16 cellular contexts compared by ENCODE assay signal in genomic region chr2:111986116-111986900, GRCh38.
DNase-seq lines count a peak whose midpoint lies in the region; ATAC-seq and TF ChIP-seq lines count a peak whose summit lies in the region.
"Had no signal": no experiment of that assay in that cellular context is flagged by ENCODE, and none has a peak within 500 bp of the region (broad histone marks: within the 10 kb centered on the region; RNA-seq: fewer than 3 reads in every experiment).

No MANE protein-coding gene starts in this region.

- no peaks in the 10 kb centered on the region for H3K9me3 ChIP-seq in adipocyte (ENCODE audit: control insufficient read depth, low read length)
- H3K9me3 ChIP-seq: transverse colon had no signal

- no peaks in the 10 kb centered on the region for H3K4me1 ChIP-seq in adipocyte (ENCODE audit: control insufficient read depth, insufficient read depth, low read length)

- no peaks in the 10 kb centered on the region for H3K36me3 ChIP-seq in adipocyte (ENCODE audit: control insufficient read depth, insufficient read depth, low read length, severe bottlenecking)
- H3K36me3 ChIP-seq: transverse colon had no signal

- ATAC-seq in left colon = peak; percentile 39
- ATAC-seq: activated naive CD8-positive, alpha-beta T cell treated with anti-CD3 and anti-CD28 coated beads, Interleukin-2, amount 50 U/mL, for 24 hours; GM12878 had no signal

- no peak overlapping the region for H3K4me3 ChIP-seq in adipocyte (ENCODE audit: low read length)
- H3K4me3 ChIP-seq: GM12878, transverse colon had no signal

- no peaks in the 10 kb centered on the region for H3K9me3 Mint-ChIP-seq in activated CD4-positive, alpha-beta T cell treated with anti-CD3 and anti-CD28 coated beads, Interleukin-2, amount 10 ng/mL, durations not matched to agents 7 days and 5 days
- H3K9me3 Mint-ChIP-seq: activated naive CD8-positive, alpha-beta T cell treated with anti-CD3 and anti-CD28 coated beads, Interleukin-2, amount 50 U/mL, for 24 hours; CD4-positive, CD25-positive, alpha-beta regulatory T cell had no signal

- H3K27me3 ChIP-seq in adipocyte (replicated peaks; ENCODE audit: control insufficient read depth, insufficient read depth, low read length) = peaks cover 32% of the 10 kb centered on the region
- H3K27me3 ChIP-seq: transverse colon had no signal

- CTCF ChIA-PET in HEK293T (lab: Yijun Ruan, JAX) = no interaction called here
- CTCF ChIA-PET in activated CD4-positive, alpha-beta T cell treated with anti-CD3 and anti-CD28 coated beads, Interleukin-2, amount 10 ng/mL, durations not matched to agents 7 days and 5 days (lab: Charles Lee) = interaction anchor here (0.7 kb wide), 1 partner anchor 674 kb away, joined by 3 read pairs; no protein-coding TSS in a partner anchor

- POLR2A ChIA-PET in HEK293T (lab: Yijun Ruan, JAX) = interaction anchor here (1.6 kb wide), 1 partner anchor 103 kb away, joined by 3 read pairs; no protein-coding TSS in a partner anchor
- POLR2A ChIA-PET in activated CD4-positive, alpha-beta T cell treated with anti-CD3 and anti-CD28 coated beads, Interleukin-2, amount 10 ng/mL, durations not matched to agents 7 days and 5 days (lab: Charles Lee) = interaction anchor here (0.6 kb wide), 1 partner anchor 12 kb away, joined by 3 read pairs; no protein-coding TSS in a partner anchor

- no peaks in the 10 kb centered on the region for H3K36me3 Mint-ChIP-seq in activated CD4-positive, alpha-beta T cell treated with anti-CD3 and anti-CD28 coated beads, Interleukin-2, amount 10 ng/mL, durations not matched to agents 7 days and 5 days (ENCODE audit: low read depth)
- H3K36me3 Mint-ChIP-seq: CD4-positive, CD25-positive, alpha-beta regulatory T cell had no signal

- DNase-seq in A172 (ENCODE audit: low spot score) (peak; percentile 56), HEK293T (ENCODE audit: extremely low spot score) (no peak), adipocyte (ENCODE audit: low read depth) (peak; percentile 42), left colon (no peak), NCI-H774 (lab: John Stamatoyannopoulos, UW) (no peak), HuH-7.5 (ENCODE audit: low spot score) (no peak), substantia nigra (lab: John Stamatoyannopoulos, UW) (no peak)
- no peak for DNase-seq in activated CD4-positive, alpha-beta T cell treated with anti-CD3 and anti-CD28 coated beads, Interleukin-2, amount 10 ng/mL, durations not matched to agents 7 days and 5 days
- DNase-seq: activated naive CD8-positive, alpha-beta T cell treated with anti-CD3 and anti-CD28 coated beads, Interleukin-2, amount 50 U/mL, for 24 hours; activated T-cell treated with anti-CD3 and anti-CD28 coated beads, Interleukin-2, amount 50 U/mL, for 1 hour; CD4-positive, CD25-positive, alpha-beta regulatory T cell; H7; NCI-H1048; occipital lobe; transverse colon had no signal

- H3K27me3 Mint-ChIP-seq in activated CD4-positive, alpha-beta T cell treated with anti-CD3 and anti-CD28 coated beads, Interleukin-2, amount 10 ng/mL, durations not matched to agents 7 days and 5 days = peaks cover 3% of the 10 kb centered on the region
- H3K27me3 Mint-ChIP-seq: activated naive CD8-positive, alpha-beta T cell treated with anti-CD3 and anti-CD28 coated beads, Interleukin-2, amount 50 U/mL, for 24 hours had no signal

- H3K4me3 Mint-ChIP-seq in activated CD4-positive, alpha-beta T cell treated with anti-CD3 and anti-CD28 coated beads, Interleukin-2, amount 10 ng/mL, durations not matched to agents 7 days and 5 days = no peak overlapping the region
- H3K4me3 Mint-ChIP-seq: activated naive CD8-positive, alpha-beta T cell treated with anti-CD3 and anti-CD28 coated beads, Interleukin-2, amount 50 U/mL, for 24 hours; CD4-positive, CD25-positive, alpha-beta regulatory T cell had no signal

- H3K4me1 Mint-ChIP-seq in activated CD4-positive, alpha-beta T cell treated with anti-CD3 and anti-CD28 coated beads, Interleukin-2, amount 10 ng/mL, durations not matched to agents 7 days and 5 days = peaks cover 3% of the 10 kb centered on the region

- intact Hi-C loops in left colon (cut with DNase I, micrococcal nuclease) = no loop called here

- H3K27ac ChIP-seq in substantia nigra (ENCODE audit: low read depth, low read length, poor library complexity, severe bottlenecking) = no peak overlapping the region

- H3K9ac ChIP-seq in adipocyte (ENCODE audit: low read length) = no peak overlapping the region

- H3K27ac Mint-ChIP-seq in activated CD4-positive, alpha-beta T cell treated with anti-CD3 and anti-CD28 coated beads, Interleukin-2, amount 10 ng/mL, durations not matched to agents 7 days and 5 days = no peak overlapping the region
- H3K27ac Mint-ChIP-seq: activated naive CD8-positive, alpha-beta T cell treated with anti-CD3 and anti-CD28 coated beads, Interleukin-2, amount 50 U/mL, for 24 hours; CD4-positive, CD25-positive, alpha-beta regulatory T cell had no signal

TF ChIP-seq in HEK293T, 16 proteins besides CTCF, POLR2A, EP300 and RAD21:
- TF ChIP-seq ELF4 (IDR thresholded peaks at IDR 0.05) (no peak), TARDBP (IDR thresholded peaks at IDR 0.05) (no peak), FOXM1 (IDR thresholded peaks at IDR 0.05; ENCODE audit: borderline replicate concordance) (no peak), PKNOX1 (IDR thresholded peaks at IDR 0.05) (peak; percentile 38; the same call in 1 of the 2 replicates)

Comparison
In these comparisons a context has a peak if more than half of its experiments do, and no peak if none do; other contexts are left out.
1. DNase-seq: peak in A172 (single experiment) and adipocyte (single experiment); none in HEK293T (single experiment), left colon (0 of 2), NCI-H774 (single experiment), activated CD4-positive, alpha-beta T cell treated with anti-CD3 and anti-CD28 coated beads, Interleukin-2, amount 10 ng/mL, durations not matched to agents 7 days and 5 days (single experiment), HuH-7.5 (single experiment) and substantia nigra (0 of 49).